ENCODE assay signal across 29 cellular contexts in genomic region chr12:31514912-31515311, GRCh38.
"Had no signal": no experiment of that assay in that cellular context is flagged by ENCODE, and none has a peak within 500 bp of the region (broad histone marks: within the 10 kb centered on the region; RNA-seq: fewer than 3 reads in every experiment).

No MANE protein-coding gene starts in this region.

- FAIRE-seq: urothelium cell line had no signal

- ATAC-seq: stimulated activated effector memory CD8-positive, alpha-beta T cell treated with anti-CD3 and anti-CD28 coated beads, Interleukin-12 subunit alpha, Interleukin-12 subunit beta, amount 100 ng/mL, for 72 hours; stimulated activated memory B cell treated with anti-CD40 and anti-IgM and Interleukin-4, amounts not matched to agents 10 μg/mL and 1 μg/mL and 100 μg/mL, for 72 hours; stimulated activated naive B cell treated with anti-CD40 and anti-IgM and Interleukin-4, amounts not matched to agents 10 μg/mL and 1 μg/mL and 100 μg/mL, for 72 hours; stimulated activated naive CD8-positive, alpha-beta T cell treated with anti-CD3 and anti-CD28 coated beads, Interleukin-15, amount 100 ng/mL, for 72 hours; stimulated activated naive CD8-positive, alpha-beta T cell treated with anti-CD3 and anti-CD28 coated beads, Interleukin-15, Interleukin-2, amounts not matched to agents 100 U/mL and 50 U/mL, for 24 hours; upper lobe of right lung had no signal

- H3K36me3 Mint-ChIP-seq: stimulated activated effector memory CD8-positive, alpha-beta T cell treated with anti-CD3 and anti-CD28 coated beads, Interleukin-12 subunit alpha, Interleukin-12 subunit beta, amount 100 ng/mL, for 72 hours; stimulated activated naive B cell treated with anti-CD40 and anti-IgM and Interleukin-4, amounts not matched to agents 10 μg/mL and 1 μg/mL and 100 μg/mL, for 72 hours had no signal

- H3K27me3 ChIP-seq: stomach, suprapubic skin, testis, thyroid gland, tibial artery, tibial nerve, transverse colon, upper lobe of left lung, upper lobe of right lung, uterus, vagina had no signal

- H3K4me1 ChIP-seq: upper lobe of left lung, upper lobe of right lung had no signal

- H3K27ac ChIP-seq: stomach, suprapubic skin, testis, thoracic aorta, thyroid gland, tibial artery, tibial nerve, transverse colon, upper lobe of left lung, upper lobe of right lung, uterus, vagina had no signal

- H3K27me3 Mint-ChIP-seq: stimulated activated memory B cell treated with anti-CD40 and anti-IgM and Interleukin-4, amounts not matched to agents 10 μg/mL and 1 μg/mL and 100 μg/mL, for 72 hours; stimulated activated naive B cell treated with anti-CD40 and anti-IgM and Interleukin-4, amounts not matched to agents 10 μg/mL and 1 μg/mL and 100 μg/mL, for 72 hours; stimulated activated naive CD8-positive, alpha-beta T cell treated with anti-CD3 and anti-CD28 coated beads, Interleukin-15, amount 100 ng/mL, for 72 hours; stimulated activated naive CD8-positive, alpha-beta T cell treated with anti-CD3 and anti-CD28 coated beads, Interleukin-15, Interleukin-2, amounts not matched to agents 100 ng/mL and 50 ng/mL, for 24 hours; type B pancreatic cell had no signal

- DNase-seq: stimulated activated CD4-positive, alpha-beta T cell treated with anti-CD3 and anti-CD28 coated beads, Interleukin-2, amount 100 ng/mL, for 48 hours; stimulated activated CD4-positive, alpha-beta T cell treated with anti-CD3 and anti-CD28 coated beads, Interleukin-4, amount 100 ng/mL, for 1 hour; stimulated activated CD4-positive, alpha-beta T cell treated with anti-CD3 and anti-CD28 coated beads, Interleukin-4, amount 100 ng/mL, for 24 hours; stimulated activated CD4-positive, alpha-beta T cell treated with anti-CD3 and anti-CD28 coated beads, Interleukin-4, amount 100 ng/mL, for 4 hours; stimulated activated CD8-positive, alpha-beta memory T cell treated with anti-CD3 and anti-CD28 coated beads, Interleukin-4, amount 100 ng/mL, for 48 hours; stimulated activated naive B cell treated with anti-CD40 and anti-IgM and Interleukin-4, amounts not matched to agents 10 μg/mL and 1 μg/mL and 100 μg/mL, for 72 hours; stimulated activated naive CD4-positive, alpha-beta T cell; stimulated activated naive CD4-positive, alpha-beta T cell treated with Interleukin-2 at 50 U/mL for 16 hours; stimulated activated naive CD8-positive, alpha-beta T cell treated with anti-CD3 and anti-CD28 coated beads, Interleukin-15, amount 100 ng/mL, for 72 hours; stimulated activated naive CD8-positive, alpha-beta T cell treated with anti-CD3 and anti-CD28 coated beads, Interleukin-15, Interleukin-2, amounts not matched to agents 100 U/mL and 50 U/mL, for 24 hours; stomach; substantia nigra; testis; thyroid gland; tibial artery; transverse colon; trophoblast cell; upper lobe of left lung; upper lobe of right lung; uterus had no signal

- H3K27ac Mint-ChIP-seq: stimulated activated effector memory CD8-positive, alpha-beta T cell treated with anti-CD3 and anti-CD28 coated beads, Interleukin-12 subunit alpha, Interleukin-12 subunit beta, amount 100 ng/mL, for 72 hours; stimulated activated memory B cell treated with anti-CD40 and anti-IgM and Interleukin-4, amounts not matched to agents 10 μg/mL and 1 μg/mL and 100 μg/mL, for 72 hours; stimulated activated naive B cell treated with anti-CD40 and anti-IgM and Interleukin-4, amounts not matched to agents 10 μg/mL and 1 μg/mL and 100 μg/mL, for 72 hours; stimulated activated naive CD8-positive, alpha-beta T cell treated with anti-CD3 and anti-CD28 coated beads, Interleukin-15, amount 100 ng/mL, for 72 hours; stimulated activated naive CD8-positive, alpha-beta T cell treated with anti-CD3 and anti-CD28 coated beads, Interleukin-15, Interleukin-2, amounts not matched to agents 100 ng/mL and 50 ng/mL, for 24 hours; type B pancreatic cell had no signal

- H3K9me3 ChIP-seq: stomach, suprapubic skin, testis, thoracic aorta, thyroid gland, tibial artery, tibial nerve, transverse colon, upper lobe of left lung, upper lobe of right lung, uterus, vagina had no signal

- H3K4me3 ChIP-seq: stomach, suprapubic skin, testis, thoracic aorta, thyroid gland, tibial artery, tibial nerve, transverse colon, upper lobe of left lung, upper lobe of right lung, uterus, vagina had no signal

- H3K4me3 Mint-ChIP-seq: stimulated activated effector memory CD8-positive, alpha-beta T cell treated with anti-CD3 and anti-CD28 coated beads, Interleukin-12 subunit alpha, Interleukin-12 subunit beta, amount 100 ng/mL, for 72 hours; stimulated activated memory B cell treated with anti-CD40 and anti-IgM and Interleukin-4, amounts not matched to agents 10 μg/mL and 1 μg/mL and 100 μg/mL, for 72 hours; stimulated activated naive B cell treated with anti-CD40 and anti-IgM and Interleukin-4, amounts not matched to agents 10 μg/mL and 1 μg/mL and 100 μg/mL, for 72 hours; stimulated activated naive CD8-positive, alpha-beta T cell treated with anti-CD3 and anti-CD28 coated beads, Interleukin-15, amount 100 ng/mL, for 72 hours; stimulated activated naive CD8-positive, alpha-beta T cell treated with anti-CD3 and anti-CD28 coated beads, Interleukin-15, Interleukin-2, amounts not matched to agents 100 ng/mL and 50 ng/mL, for 24 hours; type B pancreatic cell had no signal

- H3K9me3 Mint-ChIP-seq: stimulated activated effector memory CD8-positive, alpha-beta T cell treated with anti-CD3 and anti-CD28 coated beads, Interleukin-12 subunit alpha, Interleukin-12 subunit beta, amount 100 ng/mL, for 72 hours; stimulated activated memory B cell treated with anti-CD40 and anti-IgM and Interleukin-4, amounts not matched to agents 10 μg/mL and 1 μg/mL and 100 μg/mL, for 72 hours; stimulated activated naive B cell treated with anti-CD40 and anti-IgM and Interleukin-4, amounts not matched to agents 10 μg/mL and 1 μg/mL and 100 μg/mL, for 72 hours; stimulated activated naive CD8-positive, alpha-beta T cell treated with anti-CD3 and anti-CD28 coated beads, Interleukin-15, amount 100 ng/mL, for 72 hours; stimulated activated naive CD8-positive, alpha-beta T cell treated with anti-CD3 and anti-CD28 coated beads, Interleukin-15, Interleukin-2, amounts not matched to agents 100 ng/mL and 50 ng/mL, for 24 hours; type B pancreatic cell had no signal

- H3K4me1 Mint-ChIP-seq: stimulated activated effector memory CD8-positive, alpha-beta T cell treated with anti-CD3 and anti-CD28 coated beads, Interleukin-12 subunit alpha, Interleukin-12 subunit beta, amount 100 ng/mL, for 72 hours; stimulated activated naive CD8-positive, alpha-beta T cell treated with anti-CD3 and anti-CD28 coated beads, Interleukin-15, amount 100 ng/mL, for 72 hours had no signal

- H3K36me3 ChIP-seq: stomach, suprapubic skin, thoracic aorta, thyroid gland, tibial artery, tibial nerve, transverse colon, upper lobe of left lung, upper lobe of right lung, uterus, vagina had no signal
